ENCODE assay signal across 8 cellular contexts in genomic region chr7:39453743-39454355, GRCh38.
DNase-seq lines count a peak whose midpoint lies in the region; ATAC-seq lines count a peak whose summit lies in the region.

No MANE protein-coding gene starts in this region.

- no peaks in the 10 kb centered on the region for H3K36me3 Mint-ChIP-seq in naive B cell

- H3K27ac Mint-ChIP-seq in naive B cell, result no peak overlapping the region

- DNase-seq in NOMO-1 (lab: John Stamatoyannopoulos, UW; ENCODE audit: unreplicated experiment in 2 of 2), result peak; percentile 3 to 25
- DNase-seq in NOMO-1 treated with dmso at 0.1 percent for 144 hours (lab: John Stamatoyannopoulos, UW; ENCODE audit: unreplicated experiment), result no peak
- DNase-seq in KG1 (lab: John Stamatoyannopoulos, UW), result peak; percentile 53
- peak; percentile 14 for DNase-seq in T-helper 9 cell
- DNase-seq in cerebellar cortex (ENCODE audit: low spot score), result peak; percentile 48
- DNase-seq in naive B cell, result peak; percentile 22
- DNase-seq in middle frontal gyrus (ENCODE audit: extremely low spot score, low spot score), result no peak

- H3K4me3 Mint-ChIP-seq in naive B cell, result no peak overlapping the region

- H3K9me3 Mint-ChIP-seq in naive B cell, result no peaks in the 10 kb centered on the region

- ATAC-seq in GM21723 (IDR thresholded peaks at IDR 0.05; ENCODE audit: unreplicated experiment), result peak; percentile 95
- ATAC-seq in naive B cell (ENCODE audit: low read depth in 2 of 2), result peak; percentile 43 to 53

- H3K27me3 Mint-ChIP-seq in naive B cell, result peaks cover 0 to 10% (median 6%) of the 10 kb centered on the region in 3 donors

- no peaks in the 10 kb centered on the region for H3K4me1 Mint-ChIP-seq in naive B cell

Comparison
In these comparisons a context has a peak if more than half of its experiments do, and no peak if none do; other contexts are left out.
1. DNase-seq: peak in NOMO-1 (2 of 2), KG1 (single experiment), T-helper 9 cell (single experiment), cerebellar cortex (single experiment) and naive B cell (single experiment); none in NOMO-1 treated with dmso at 0.1 percent for 144 hours (single experiment) and middle frontal gyrus (single experiment).